13 cellular contexts compared by ENCODE assay signal in the genomic region with DNA sequence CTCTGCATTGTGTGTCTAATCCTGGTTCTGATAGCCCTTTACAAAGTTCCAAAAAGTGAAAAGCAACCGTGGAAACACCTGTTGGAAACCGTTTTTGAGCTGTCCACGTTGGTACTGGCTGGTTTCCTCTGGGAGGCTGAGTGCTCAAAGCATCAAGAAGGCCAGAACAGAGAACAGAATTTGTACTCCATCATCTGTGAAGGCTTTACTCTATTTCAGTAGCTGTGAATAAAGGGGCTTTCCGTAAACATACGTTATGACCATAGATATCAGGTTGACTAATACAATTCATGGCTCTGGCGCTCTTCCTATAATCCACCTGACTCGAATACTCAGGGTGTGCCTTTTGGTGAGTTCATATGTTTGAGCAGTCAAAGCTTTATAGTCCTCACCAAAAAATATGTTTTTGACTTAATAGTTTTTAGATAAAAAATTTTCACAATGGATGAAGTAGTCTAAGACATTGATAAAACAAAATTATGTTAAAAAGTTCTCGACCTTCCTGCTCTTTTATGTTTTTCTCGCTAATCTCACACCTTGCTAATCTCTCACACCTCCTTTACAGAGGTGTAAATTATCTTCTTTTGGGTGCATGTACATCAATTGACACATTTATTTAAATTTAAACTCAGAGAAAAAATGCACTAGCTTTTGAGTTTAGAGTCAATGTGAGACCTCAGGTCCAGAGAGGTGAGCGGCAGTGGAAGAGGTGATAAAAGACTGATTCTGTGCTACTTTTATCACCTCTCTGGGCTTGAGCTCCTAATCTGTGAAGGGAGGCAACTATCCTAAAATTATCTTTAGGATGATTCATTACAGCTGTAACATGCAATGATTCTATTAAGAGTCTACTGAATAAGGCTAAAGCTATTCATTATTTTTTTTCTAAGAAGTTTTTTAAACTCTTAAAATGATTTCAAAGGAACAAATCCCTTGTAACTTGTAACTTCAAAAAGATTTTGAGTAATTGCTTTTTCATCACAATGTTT.
DNase-seq lines count a peak whose midpoint lies in the region; ATAC-seq lines count a peak whose summit lies in the region.
"Had no signal": no experiment of that assay in that cellular context is flagged by ENCODE, and none has a peak within 500 bp of the region (broad histone marks: within the 10 kb centered on the region; RNA-seq: fewer than 3 reads in every experiment).

No MANE protein-coding gene starts in this region.

- no peaks in the 10 kb centered on the region for H3K27me3 Mint-ChIP-seq in CD8-positive, alpha-beta memory T cell
- no peaks in the 10 kb centered on the region for H3K27me3 Mint-ChIP-seq in activated T-helper 1 cell treated with anti-CD3 and anti-CD28 coated beads, Interleukin-12 subunit alpha, Interleukin-12 subunit beta, Interleukin-2, Interleukin-4 antibody, amounts not matched to agents 30 ng/mL and 10 ng/mL and 1 ng/mL, durations not matched to agents 14 hours and 24 hours and 36 hours (ENCODE audit: insufficient read depth)

- H3K4me3 ChIP-seq in CD8-positive, alpha-beta memory T cell (ENCODE audit: low read length) = no peak overlapping the region
- H3K4me3 ChIP-seq: mucosa of descending colon, SK-N-MC, testis had no signal

- no peaks in the 10 kb centered on the region for H3K36me3 ChIP-seq in CD8-positive, alpha-beta memory T cell (ENCODE audit: insufficient read depth, low read length)

- intact Hi-C loops in activated T-helper 1 cell treated with anti-CD3 and anti-CD28 coated beads, Interleukin-12 subunit alpha, Interleukin-12 subunit beta, Interleukin-2, Interleukin-4 antibody, amounts not matched to agents 30 ng/mL and 10 ng/mL and 1 ng/mL, durations not matched to agents 14 hours and 24 hours and 36 hours (cut with micrococcal nuclease) = loop anchor here (1.0 kb wide), 2 partner anchors 64 to 67 kb away; a partner anchor contains a TSS

- CTCF ChIA-PET in CD8-positive, alpha-beta memory T cell (lab: Charles Lee) = interaction anchor here (1.2 kb wide), 1 partner anchor 269 kb away, joined by 3 read pairs; no protein-coding TSS in a partner anchor

- no peaks in the 10 kb centered on the region for H3K9me3 ChIP-seq in CD8-positive, alpha-beta memory T cell (ENCODE audit: low read length)
- H3K9me3 ChIP-seq: mucosa of descending colon, testis had no signal

- ATAC-seq in GM18873 (IDR thresholded peaks at IDR 0.05; ENCODE audit: low FRiP score, unreplicated experiment) (peak; percentile 42), HG02981 (IDR thresholded peaks at IDR 0.05; ENCODE audit: unreplicated experiment) (peak; percentile 32), HG03457 (IDR thresholded peaks at IDR 0.05; ENCODE audit: unreplicated experiment) (no peak)

- peak in 1 of 5 donors; percentile 20 for DNase-seq in CD8-positive, alpha-beta memory T cell
- DNase-seq in activated T-helper 1 cell treated with anti-CD3 and anti-CD28 coated beads, Interleukin-12 subunit alpha, Interleukin-12 subunit beta, Interleukin-2, Interleukin-4 antibody, amounts not matched to agents 30 ng/mL and 10 ng/mL and 1 ng/mL, durations not matched to agents 14 hours and 24 hours and 36 hours (ENCODE audit: low spot score) = no peak
- DNase-seq in cerebellum (ENCODE audit: low spot score) (no peak), NCI-H524 treated with DMSO at 0.1 percent for 48 hours (lab: John Stamatoyannopoulos, UW) (no peak), NCI-H1092 (lab: John Stamatoyannopoulos, UW) (no peak)
- DNase-seq: hippocampal formation, mucosa of descending colon, NCI-H2081 treated with DMSO at 0.1 percent for 48 hours, testis had no signal

- peaks cover 0 to 2% (median 0%) of the 10 kb centered on the region in 3 donors for H3K36me3 Mint-ChIP-seq in CD8-positive, alpha-beta memory T cell
- H3K36me3 Mint-ChIP-seq in activated T-helper 1 cell treated with anti-CD3 and anti-CD28 coated beads, Interleukin-12 subunit alpha, Interleukin-12 subunit beta, Interleukin-2, Interleukin-4 antibody, amounts not matched to agents 30 ng/mL and 10 ng/mL and 1 ng/mL, durations not matched to agents 14 hours and 24 hours and 36 hours (ENCODE audit: low read depth) = peaks cover 8% of the 10 kb centered on the region

- no peaks in the 10 kb centered on the region for H3K27me3 ChIP-seq in CD8-positive, alpha-beta memory T cell (ENCODE audit: insufficient read depth, low read length, poor library complexity, severe bottlenecking)
- H3K27me3 ChIP-seq: testis had no signal

- no peaks in the 10 kb centered on the region for H3K9me3 Mint-ChIP-seq in CD8-positive, alpha-beta memory T cell
- H3K9me3 Mint-ChIP-seq in activated T-helper 1 cell treated with anti-CD3 and anti-CD28 coated beads, Interleukin-12 subunit alpha, Interleukin-12 subunit beta, Interleukin-2, Interleukin-4 antibody, amounts not matched to agents 30 ng/mL and 10 ng/mL and 1 ng/mL, durations not matched to agents 14 hours and 24 hours and 36 hours = peaks cover 4% of the 10 kb centered on the region

- POLR2A ChIA-PET in CD8-positive, alpha-beta memory T cell (lab: Charles Lee) = interaction anchor here (0.7 to 1.6 kb wide), 2 partner anchors 64 to 83 kb away, joined by 4 read pairs; no protein-coding TSS in a partner anchor

- peaks cover 70 to 88% (median 84%) of the 10 kb centered on the region in 3 donors for H3K4me1 Mint-ChIP-seq in CD8-positive, alpha-beta memory T cell
- peaks cover 89% of the 10 kb centered on the region for H3K4me1 Mint-ChIP-seq in activated T-helper 1 cell treated with anti-CD3 and anti-CD28 coated beads, Interleukin-12 subunit alpha, Interleukin-12 subunit beta, Interleukin-2, Interleukin-4 antibody, amounts not matched to agents 30 ng/mL and 10 ng/mL and 1 ng/mL, durations not matched to agents 14 hours and 24 hours and 36 hours (ENCODE audit: low read depth)

- peak overlapping the region in 6 of 7 donors; percentile 19 to 75 (median 66) for H3K4me3 Mint-ChIP-seq in CD8-positive, alpha-beta memory T cell
- H3K4me3 Mint-ChIP-seq in activated T-helper 1 cell treated with anti-CD3 and anti-CD28 coated beads, Interleukin-12 subunit alpha, Interleukin-12 subunit beta, Interleukin-2, Interleukin-4 antibody, amounts not matched to agents 30 ng/mL and 10 ng/mL and 1 ng/mL, durations not matched to agents 14 hours and 24 hours and 36 hours = peak overlapping the region; percentile 53

- H3K27ac Mint-ChIP-seq in CD8-positive, alpha-beta memory T cell = peak overlapping the region; percentile 67 to 96 (median 90)
- H3K27ac Mint-ChIP-seq in activated T-helper 1 cell treated with anti-CD3 and anti-CD28 coated beads, Interleukin-12 subunit alpha, Interleukin-12 subunit beta, Interleukin-2, Interleukin-4 antibody, amounts not matched to agents 30 ng/mL and 10 ng/mL and 1 ng/mL, durations not matched to agents 14 hours and 24 hours and 36 hours = peak overlapping the region; percentile 81

- H3K27ac ChIP-seq in CD8-positive, alpha-beta memory T cell (ENCODE audit: low read depth, low read length) = no peak overlapping the region
- H3K27ac ChIP-seq: SK-N-MC, testis had no signal

- peaks cover 91% of the 10 kb centered on the region for H3K4me1 ChIP-seq in CD8-positive, alpha-beta memory T cell (ENCODE audit: insufficient read depth, low read length)
- H3K4me1 ChIP-seq: testis had no signal
